In the genomic region with DNA sequence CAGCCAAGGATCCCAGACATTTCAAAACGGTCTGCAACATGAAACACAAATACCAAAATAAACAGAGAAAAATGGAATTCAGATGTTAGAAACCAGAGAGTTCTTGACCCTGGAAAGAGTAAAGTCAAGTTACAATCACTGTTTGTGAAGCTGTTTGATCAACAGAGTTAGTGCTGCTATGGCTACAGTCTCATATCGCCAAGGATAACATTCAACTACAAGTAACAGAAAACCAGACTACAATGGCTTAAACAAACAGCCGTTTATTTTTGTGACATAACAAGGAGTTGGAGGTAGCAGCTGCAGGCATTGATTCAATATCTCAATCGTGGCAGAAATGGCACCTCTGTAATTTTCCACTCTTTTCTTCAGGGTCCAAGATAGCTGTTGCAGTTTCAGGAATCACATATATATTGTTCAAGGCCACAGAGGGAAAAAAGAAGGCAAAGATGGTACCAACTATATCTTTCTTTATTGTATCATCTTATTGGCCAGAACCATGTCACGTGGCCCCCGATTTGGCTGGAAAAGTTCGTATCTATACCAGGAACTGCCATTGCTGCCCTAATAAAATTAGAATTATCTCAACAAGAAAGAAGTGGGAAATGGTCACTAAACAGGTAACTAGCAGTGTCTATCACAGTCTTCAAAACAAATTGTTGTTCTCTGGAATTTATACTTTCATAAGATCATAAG, we compare ENCODE assay signal across 13 cellular contexts. TPM values are rescaled to one million over a fixed set of nuclear protein-coding genes. Genes with fewer than 3 reads are reported as not detected.
A peak's percentile ranks its signal among the peaks of the same experiment; 100 is the strongest.
DNase-seq lines count a peak whose midpoint lies in the region; TF ChIP-seq lines count a peak whose summit lies in the region.
"Had no signal": no experiment of that assay in that cellular context is flagged by ENCODE, and none has a peak within 500 bp of the region (broad histone marks: within the 10 kb centered on the region; RNA-seq: fewer than 3 reads in every experiment).

No MANE protein-coding gene starts in this region.

- TF ChIP-seq CTCF in fibroblast of pulmonary artery (IDR thresholded peaks at IDR 0.05; ENCODE audit: low read length, missing control alignments): no peak
- TF ChIP-seq CTCF in progenitor cell of endocrine pancreas (IDR thresholded peaks at IDR 0.05; ENCODE audit: unreplicated experiment): no peak

- DNase-seq in GM23248: peak; percentile 20
- peak; percentile 48 for DNase-seq in NCI-H774 (lab: John Stamatoyannopoulos, UW)
- DNase-seq in fibroblast of pulmonary artery (ENCODE audit: low read depth): peak; percentile 47
- DNase-seq in progenitor cell of endocrine pancreas (ENCODE audit: low spot score, unreplicated experiment): no peak
- no peak for DNase-seq in HCEC 1CT
- DNase-seq in G401 (ENCODE audit: low spot score): no peak
- DNase-seq in hippocampal formation (lab: John Stamatoyannopoulos, UW): no peak
- DNase-seq: activated T-cell treated with anti-CD3 and anti-CD28 coated beads, Interleukin-2, amount 50 U/mL, for 24 hours; glutamatergic neuron had no signal

- no peaks in the 10 kb centered on the region for H4K20me1 ChIP-seq in GM23248 (ENCODE audit: insufficient read depth)

- no peak overlapping the region for H3K27ac ChIP-seq in GM23248
- H3K27ac ChIP-seq: vagina had no signal

- no peaks in the 10 kb centered on the region for H3F3A ChIP-seq in GM23248 (ENCODE audit: insufficient read depth)

- peaks cover 3% of the 10 kb centered on the region for H3K36me3 Mint-ChIP-seq in progenitor cell of endocrine pancreas (ENCODE audit: insufficient read depth)
- H3K36me3 Mint-ChIP-seq: mesothelial cell of epicardium had no signal

- peaks cover 9% of the 10 kb centered on the region for H3K9me3 Mint-ChIP-seq in progenitor cell of endocrine pancreas (ENCODE audit: low read depth)
- H3K9me3 Mint-ChIP-seq: activated T-cell treated with anti-CD3 and anti-CD28 coated beads, Interleukin-2, amount 50 U/mL, for 24 hours; central memory CD8-positive, alpha-beta T cell; mesothelial cell of epicardium had no signal

- H2AFZ ChIP-seq in GM23248: peak overlapping the region; percentile 41; the same call in 1 of the 2 replicates

- H3K27me3 Mint-ChIP-seq in progenitor cell of endocrine pancreas: no peaks in the 10 kb centered on the region
- H3K27me3 Mint-ChIP-seq: activated T-cell treated with anti-CD3 and anti-CD28 coated beads, Interleukin-2, amount 50 U/mL, for 24 hours; central memory CD8-positive, alpha-beta T cell had no signal

- H3K9me2 ChIP-seq in GM23248 (ENCODE audit: insufficient read depth): no peaks in the 10 kb centered on the region

- peak overlapping the region; percentile 54 for H3K4me3 Mint-ChIP-seq in progenitor cell of endocrine pancreas (ENCODE audit: low read depth)
- H3K4me3 Mint-ChIP-seq: activated T-cell treated with anti-CD3 and anti-CD28 coated beads, Interleukin-2, amount 50 U/mL, for 24 hours; central memory CD8-positive, alpha-beta T cell; mesothelial cell of epicardium had no signal

- H3K4me2 ChIP-seq in GM23248 (ENCODE audit: unreplicated experiment): no peak overlapping the region

- H3K36me3 ChIP-seq in GM23248 (ENCODE audit: low read depth): no peaks in the 10 kb centered on the region
- H3K36me3 ChIP-seq: vagina had no signal

- H3K27me3 ChIP-seq in GM23248 (replicated peaks; ENCODE audit: insufficient read depth): no peaks in the 10 kb centered on the region
- H3K27me3 ChIP-seq: vagina had no signal

- 21 to 22% methylated on average over 7 of the region's 7 CpGs for WGBS in GM23248 (ENCODE audit: low coverage in 1 of 2, low lambda C conversion rate in 2 of 2, missing lambda C conversion rate in 2 of 2), 2 experiments

- peak overlapping the region; percentile 93 for H3K27ac Mint-ChIP-seq in progenitor cell of endocrine pancreas
- H3K27ac Mint-ChIP-seq: activated T-cell treated with anti-CD3 and anti-CD28 coated beads, Interleukin-2, amount 50 U/mL, for 24 hours had no signal

- in situ Hi-C loops in GM23248 (cut with MboI): no loop called here
- in situ Hi-C loops in G401 (cut with HindIII; ENCODE audit: low sequenced_read_pairs): no loop called here

- 0 out of 2 replicates have a peak, but pooled peaks cover under 1% of the 10 kb centered on the region for H3K4me1 ChIP-seq in GM23248 (ENCODE audit: insufficient read depth)

- H3K4me1 Mint-ChIP-seq in progenitor cell of endocrine pancreas (ENCODE audit: low read depth): peaks cover 40% of the 10 kb centered on the region
- H3K4me1 Mint-ChIP-seq: central memory CD8-positive, alpha-beta T cell had no signal

- no peaks in the 10 kb centered on the region for H3K79me2 ChIP-seq in GM23248 (ENCODE audit: insufficient read depth)

- no peaks in the 10 kb centered on the region for H3K9me3 ChIP-seq in GM23248 (ENCODE audit: low read depth)
- H3K9me3 ChIP-seq: vagina had no signal

- H3K9ac ChIP-seq in GM23248: no peak overlapping the region

- H3K4me3 ChIP-seq in GM23248 (no peak overlapping the region), fibroblast of pulmonary artery (replicated peaks; ENCODE audit: low read depth, low read length) (no peak overlapping the region)
- H3K4me3 ChIP-seq: skin epidermis, vagina had no signal

RNA-seq across cellular contexts. Expression of gene HNRNPLL, which starts 17.7 kb away (rescaled TPM):
- 34.9 and 42.6 TPM in 2 replicates for total RNA-seq in GM23248 (2014; rRNA removed; shearing (Covaris generic))
- polyA plus RNA-seq in GM23248 (2016; fragmentation: Nextera tagmentation; extraction: Ambion mirVana): 31.3 and 32.6 TPM in 2 replicates
- total RNA-seq in progenitor cell of endocrine pancreas: 119 and 122 TPM in 2 replicates
- total RNA-seq in G401 (2014; rRNA removed; shearing (Covaris generic)): 37.7 and 47.2 TPM in 2 replicates

RNA-seq across cellular contexts. Expression of gene GALM, which starts 45.5 kb away (rescaled TPM):
- 8.6 and 10.8 TPM in 2 replicates for total RNA-seq in GM23248 (2014; rRNA removed; shearing (Covaris generic))
- polyA plus RNA-seq in GM23248 (2016; fragmentation: Nextera tagmentation; extraction: Ambion mirVana): 7.6 and 8.8 TPM in 2 replicates
- total RNA-seq in progenitor cell of endocrine pancreas: 40.2 and 46.3 TPM in 2 replicates
- 27.0 and 37.0 TPM in 2 replicates for total RNA-seq in G401 (2014; rRNA removed; shearing (Covaris generic))

Comparison
In these comparisons a context has a peak if more than half of its experiments do, and no peak if none do; other contexts are left out.
1. DNase-seq: peak in GM23248 (single experiment), NCI-H774 (single experiment) and fibroblast of pulmonary artery (single experiment); none in progenitor cell of endocrine pancreas (single experiment), HCEC 1CT (single experiment), G401 (single experiment) and hippocampal formation (0 of 2).